In the genomic region with DNA sequence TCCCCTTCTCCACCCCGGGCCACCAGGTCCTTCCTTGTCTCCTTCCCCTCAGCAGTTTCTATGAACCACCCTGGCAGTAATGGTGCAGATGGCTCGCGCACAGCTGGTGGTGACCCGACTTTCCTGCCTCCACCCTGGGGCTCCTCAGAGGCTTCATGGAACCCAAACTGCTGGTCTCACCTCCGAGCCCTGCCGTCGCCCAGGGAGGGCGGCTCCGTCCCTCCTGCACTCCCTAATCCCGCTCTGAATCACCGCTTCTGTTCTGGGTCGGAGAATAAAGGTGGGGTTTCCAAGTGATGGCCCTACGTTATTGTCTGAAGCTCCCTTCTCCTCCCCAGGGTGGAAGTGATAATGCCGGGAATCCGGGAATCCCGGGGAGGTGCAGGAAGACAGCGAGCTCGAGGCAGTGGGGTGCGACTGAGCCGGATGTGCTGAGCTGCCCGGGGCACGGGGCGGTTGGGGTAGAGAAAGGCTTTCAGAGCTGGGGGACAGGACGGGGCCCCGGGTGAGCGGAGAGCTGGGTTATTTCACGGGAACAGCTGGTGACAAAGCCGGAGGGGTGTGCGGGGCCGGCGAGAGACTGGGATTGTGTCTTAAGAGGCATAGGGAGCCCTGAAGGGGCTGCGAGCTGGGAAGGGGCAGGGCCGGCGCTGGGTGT, we compare ENCODE assay signal across 8 cellular contexts.
DNase-seq lines count a peak whose midpoint lies in the region; ATAC-seq and TF ChIP-seq lines count a peak whose summit lies in the region.

No MANE protein-coding gene starts in this region.

- H4K20me1 ChIP-seq in BLaER1 treated with 17β-estradiol and CSF1 and Interleukin-3, amounts not matched to agents 10 nM and 100 nM, result no peaks in the 10 kb centered on the region
- no peaks in the 10 kb centered on the region for H4K20me1 ChIP-seq in MM.1S (ENCODE audit: insufficient read depth, low read length)

- peaks cover 0 to 10% (median 3%) of the 10 kb centered on the region in 11 experiments; a peak in 10 of 22 replicates for H3K36me3 ChIP-seq in BLaER1 treated with 17β-estradiol and CSF1 and Interleukin-3, amounts not matched to agents 10 nM and 100 nM
- H3K36me3 ChIP-seq in MM.1S (replicated peaks; ENCODE audit: insufficient read depth, low read length), result no peaks in the 10 kb centered on the region

- no peaks in the 10 kb centered on the region for H3K79me2 ChIP-seq in MM.1S (ENCODE audit: low read length)

- H3K4me1 ChIP-seq in BLaER1 treated with 17β-estradiol and CSF1 and Interleukin-3, amounts not matched to agents 10 nM and 100 nM, result peaks cover 29 to 38% (median 34%) of the 10 kb centered on the region in 10 experiments
- H3K4me1 ChIP-seq in MM.1S (ENCODE audit: low read length), result no peaks in the 10 kb centered on the region

- peaks cover 45% of the 10 kb centered on the region for H3K27me3 Mint-ChIP-seq in nephron (ENCODE audit: low read depth)

- peak overlapping the region; percentile 45 to 74 (median 72) for H3K4me3 Mint-ChIP-seq in nephron

- peak overlapping the region in 10 of 11 experiments; percentile 49 to 80 (median 68); a peak in 20 of 22 replicates for H3K27ac ChIP-seq in BLaER1 treated with 17β-estradiol and CSF1 and Interleukin-3, amounts not matched to agents 10 nM and 100 nM
- H3K27ac ChIP-seq in MM.1S (ENCODE audit: low read length), result no peak overlapping the region

- DNase-seq in MM.1S (no peak), epithelial cell of esophagus (ENCODE audit: low read depth) (peak; percentile 58), DMS 273 treated with DMSO at 0.1 percent for 48 hours (lab: John Stamatoyannopoulos, UW) (no peak), NCI-H446 (lab: John Stamatoyannopoulos, UW) (no peak)

- H3K27me3 ChIP-seq in BLaER1 treated with 17β-estradiol and CSF1 and Interleukin-3, amounts not matched to agents 10 nM and 100 nM, result peaks cover 0 to 3% (median 0%) of the 10 kb centered on the region in 11 experiments; a peak in 1 of 22 replicates
- H3K27me3 ChIP-seq in MM.1S (replicated peaks; ENCODE audit: insufficient read depth, low read length), result peaks cover 94% of the 10 kb centered on the region

- H3F3A ChIP-seq in MM.1S (ENCODE audit: insufficient read depth, low read length), result no peaks in the 10 kb centered on the region

- no peak for ATAC-seq in HG02798 (IDR thresholded peaks at IDR 0.05; ENCODE audit: poor library complexity, unreplicated experiment)
- no peak for ATAC-seq in GM18867 (IDR thresholded peaks at IDR 0.05; ENCODE audit: unreplicated experiment)

- H3K9me2 ChIP-seq in MM.1S (replicated peaks; ENCODE audit: insufficient read depth, low read length), result no peaks in the 10 kb centered on the region

- peak overlapping the region; percentile 39 to 68 (median 54) for H3K4me3 ChIP-seq in BLaER1 treated with 17β-estradiol and CSF1 and Interleukin-3, amounts not matched to agents 10 nM and 100 nM
- H3K4me3 ChIP-seq in MM.1S (ENCODE audit: low read length) (no peak overlapping the region), epithelial cell of esophagus (ENCODE audit: low read length) (peak overlapping the region; percentile 46)

- peak overlapping the region; percentile 84 to 98 (median 96) for H3K4me2 ChIP-seq in BLaER1 treated with 17β-estradiol and CSF1 and Interleukin-3, amounts not matched to agents 10 nM and 100 nM
- no peak overlapping the region; the same call in 1 of the 2 replicates for H3K4me2 ChIP-seq in MM.1S (ENCODE audit: low read depth, low read length)

- peaks cover 12% of the 10 kb centered on the region for H3K36me3 Mint-ChIP-seq in nephron (ENCODE audit: low read depth)

- H3K4me1 Mint-ChIP-seq in nephron, result peaks cover 4% of the 10 kb centered on the region

- no peaks in the 10 kb centered on the region for H3K9me3 ChIP-seq in BLaER1 treated with 17β-estradiol and CSF1 and Interleukin-3, amounts not matched to agents 10 nM and 100 nM (replicated peaks in 1 of 11)
- H3K9me3 ChIP-seq in MM.1S (replicated peaks; ENCODE audit: insufficient read depth, low read length), result no peaks in the 10 kb centered on the region

- TF ChIP-seq CTCF in MM.1S (IDR thresholded peaks at IDR 0.05; ENCODE audit: low read length) (no peak), epithelial cell of esophagus (IDR thresholded peaks at IDR 0.05; ENCODE audit: insufficient read depth, low read depth, low read length, missing control alignments) (no peak), nephron (IDR thresholded peaks at IDR 0.05; ENCODE audit: unreplicated experiment in 3 of 3) (no peak)

- H3K27ac Mint-ChIP-seq in nephron, result no peak overlapping the region

- no peaks in the 10 kb centered on the region for H3K9me3 Mint-ChIP-seq in nephron

- peak overlapping the region; percentile 37; the same call in 1 of the 2 replicates for H2AFZ ChIP-seq in MM.1S (ENCODE audit: low read length)

- H3K9ac ChIP-seq in BLaER1 treated with 17β-estradiol and CSF1 and Interleukin-3, amounts not matched to agents 10 nM and 100 nM, result peak overlapping the region; percentile 46 to 79 (median 72)
- H3K9ac ChIP-seq in MM.1S (ENCODE audit: low read length), result no peak overlapping the region
